8 cellular contexts compared by ENCODE assay signal in the genomic region with DNA sequence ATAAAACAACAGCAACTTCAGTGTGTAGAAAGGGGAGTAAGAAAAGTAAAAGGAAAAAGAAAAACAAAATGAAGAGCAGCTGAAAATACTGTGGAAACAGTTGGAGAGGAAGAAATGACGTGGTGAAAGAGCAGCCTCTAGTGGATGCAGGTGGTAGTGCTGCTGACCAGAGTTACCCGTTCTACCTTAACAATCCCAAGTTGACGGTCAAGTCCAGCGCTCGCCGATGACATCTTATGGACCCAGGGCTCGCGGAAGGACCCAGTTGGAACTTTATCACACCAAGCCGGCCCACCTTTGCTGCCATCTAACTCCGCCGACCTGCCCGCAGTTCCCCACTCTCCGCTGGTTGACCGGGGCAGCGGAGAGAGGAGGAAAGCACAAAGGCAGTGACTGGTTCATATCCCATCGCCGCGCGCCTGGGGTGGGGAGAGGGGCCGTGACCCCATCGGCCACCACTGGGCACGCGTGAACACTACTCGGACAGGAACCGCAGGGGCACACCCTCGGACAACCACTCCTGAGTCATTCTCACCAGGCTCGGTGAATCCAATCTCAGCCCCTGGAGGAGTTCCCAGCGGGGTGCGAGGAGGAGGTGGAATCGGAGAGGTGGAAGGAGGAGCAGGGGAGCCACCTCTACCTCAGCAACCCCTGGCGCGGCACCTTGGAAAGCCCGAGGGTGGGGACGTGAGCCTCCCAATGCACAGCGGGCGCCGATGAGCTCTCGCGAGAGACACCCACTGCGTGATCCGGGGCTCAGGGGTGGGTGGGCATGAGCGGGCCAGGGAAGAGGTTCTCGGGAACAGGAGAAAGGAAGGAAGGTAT.
DNase-seq lines count a peak whose midpoint lies in the region; ATAC-seq and TF ChIP-seq lines count a peak whose summit lies in the region.
"Not testable (repeated sequence)": the region's sequence is repeated elsewhere in the genome, so short reads cannot be mapped to it uniquely, and the experiment has no call there.

No MANE protein-coding gene starts in this region.

- peak overlapping the region; percentile 38 for H3K4me3 ChIP-seq in GM12864 (ENCODE audit: low read depth, low read length)

- peak; percentile 67 for ATAC-seq in GM21390 (IDR thresholded peaks at IDR 0.05; ENCODE audit: unreplicated experiment)
- peak; percentile 72 for ATAC-seq in HG02938 (IDR thresholded peaks at IDR 0.05; ENCODE audit: unreplicated experiment)
- peak; percentile 79 for ATAC-seq in HG03565 (IDR thresholded peaks at IDR 0.05; ENCODE audit: unreplicated experiment)
- ATAC-seq in Right ventricle myocardium superior (ENCODE audit: poor library complexity): peak; percentile 65

- TF ChIP-seq CTCF in GM12864 (IDR thresholded peaks at IDR 0.05; ENCODE audit: low read depth, low read length, missing control alignments): not testable (repeated sequence)

- H3K9me3 Mint-ChIP-seq in activated CD4-positive, alpha-beta T cell treated with anti-CD3 and anti-CD28 coated beads, Interleukin-2, amount 10 ng/mL, durations not matched to agents 24 days and 14 days; activated naive CD8-positive, alpha-beta T cell (ENCODE audit: low read depth): not testable (repeated sequence)

- H3K27me3 Mint-ChIP-seq in activated CD4-positive, alpha-beta T cell treated with anti-CD3 and anti-CD28 coated beads, Interleukin-2, amount 10 ng/mL, durations not matched to agents 24 days and 14 days; activated naive CD8-positive, alpha-beta T cell: not testable (repeated sequence)

- H3K27ac Mint-ChIP-seq in activated CD4-positive, alpha-beta T cell treated with anti-CD3 and anti-CD28 coated beads, Interleukin-2, amount 10 ng/mL, durations not matched to agents 24 days and 14 days; activated naive CD8-positive, alpha-beta T cell: not testable (repeated sequence)

- not testable (repeated sequence) for H3K4me1 Mint-ChIP-seq in activated CD4-positive, alpha-beta T cell treated with anti-CD3 and anti-CD28 coated beads, Interleukin-2, amount 10 ng/mL, durations not matched to agents 24 days and 14 days; activated naive CD8-positive, alpha-beta T cell (ENCODE audit: low read depth)

- intact Hi-C loops in activated CD4-positive, alpha-beta T cell treated with anti-CD3 and anti-CD28 coated beads, Interleukin-2, amount 10 ng/mL, durations not matched to agents 24 days and 14 days (cut with micrococcal nuclease); Right ventricle myocardium superior (cut with DNase I): not testable (repeated sequence)

- H3K4me3 Mint-ChIP-seq in activated CD4-positive, alpha-beta T cell treated with anti-CD3 and anti-CD28 coated beads, Interleukin-2, amount 10 ng/mL, durations not matched to agents 24 days and 14 days: peak overlapping the region; percentile 67
- H3K4me3 Mint-ChIP-seq in activated naive CD8-positive, alpha-beta T cell: peak overlapping the region; percentile 65

- DNase-seq in GM12864 (ENCODE audit: low read depth): not testable (repeated sequence)
- peak; percentile 52 for DNase-seq in activated CD4-positive, alpha-beta T cell treated with anti-CD3 and anti-CD28 coated beads, Interleukin-2, amount 10 ng/mL, durations not matched to agents 24 days and 14 days
- DNase-seq in Right ventricle myocardium superior: peak; percentile 5
- DNase-seq in stimulated activated CD4-positive, alpha-beta T cell treated with anti-CD3 and anti-CD28 coated beads, Interleukin-4, amount 100 ng/mL, for 1 hour: peak; percentile 1

- not testable (repeated sequence) for H3K36me3 Mint-ChIP-seq in activated CD4-positive, alpha-beta T cell treated with anti-CD3 and anti-CD28 coated beads, Interleukin-2, amount 10 ng/mL, durations not matched to agents 24 days and 14 days (ENCODE audit: low read depth); activated naive CD8-positive, alpha-beta T cell
